ENCODE assay signal across 18 cellular contexts in genomic region chr17:79424471-79425185, GRCh38.
DNase-seq lines count a peak whose midpoint lies in the region; ATAC-seq and TF ChIP-seq lines count a peak whose summit lies in the region.
"Had no signal": no experiment of that assay in that cellular context is flagged by ENCODE, and none has a peak within 500 bp of the region (broad histone marks: within the 10 kb centered on the region; RNA-seq: fewer than 3 reads in every experiment).

No MANE protein-coding gene starts in this region.

- 80 to 92% methylated on average over 6 to 9 of the region's 9 CpGs for WGBS in endodermal cell (ENCODE audit: insufficient coverage in 1 of 2, insufficient read length in 1 of 2), 2 experiments

- ATAC-seq in stimulated activated memory B cell treated with anti-CD40 and anti-IgM and Interleukin-4, amounts not matched to agents 10 μg/mL and 1 μg/mL and 100 μg/mL, for 72 hours: no peak
- ATAC-seq: CD8-positive, alpha-beta T cell; GM23338 had no signal

- H3K4me3 ChIP-seq in endodermal cell (ENCODE audit: low read length): no peak overlapping the region
- H3K4me3 ChIP-seq: GM23338, SK-N-MC had no signal

- H3K4me1 ChIP-seq in endodermal cell (ENCODE audit: control insufficient read depth, insufficient read depth, low read length): peaks cover 4% of the 10 kb centered on the region

- H3K9me3 Mint-ChIP-seq in endodermal cell: no peaks in the 10 kb centered on the region
- H3K9me3 Mint-ChIP-seq in osteocyte (ENCODE audit: unreplicated experiment): no peaks in the 10 kb centered on the region
- no peaks in the 10 kb centered on the region for H3K9me3 Mint-ChIP-seq in stimulated activated memory B cell treated with anti-CD40 and anti-IgM and Interleukin-4, amounts not matched to agents 10 μg/mL and 1 μg/mL and 100 μg/mL, for 72 hours
- H3K9me3 Mint-ChIP-seq: CD8-positive, alpha-beta T cell; GM23338 had no signal

- H3K4me1 Mint-ChIP-seq in endodermal cell (peaks cover 10% of the 10 kb centered on the region), osteocyte (ENCODE audit: unreplicated experiment) (peaks cover 52% of the 10 kb centered on the region)
- peaks cover 6% of the 10 kb centered on the region for H3K4me1 Mint-ChIP-seq in stimulated activated memory B cell treated with anti-CD40 and anti-IgM and Interleukin-4, amounts not matched to agents 10 μg/mL and 1 μg/mL and 100 μg/mL, for 72 hours
- H3K4me1 Mint-ChIP-seq: GM23338 had no signal

- H3K27ac ChIP-seq in endodermal cell (ENCODE audit: low read depth, low read length): no peak overlapping the region
- H3K27ac ChIP-seq: SK-N-MC had no signal

- H3K36me3 Mint-ChIP-seq in endodermal cell (ENCODE audit: low read depth) (no peaks in the 10 kb centered on the region), osteocyte (ENCODE audit: unreplicated experiment) (no peaks in the 10 kb centered on the region)
- no peaks in the 10 kb centered on the region for H3K36me3 Mint-ChIP-seq in stimulated activated memory B cell treated with anti-CD40 and anti-IgM and Interleukin-4, amounts not matched to agents 10 μg/mL and 1 μg/mL and 100 μg/mL, for 72 hours
- H3K36me3 Mint-ChIP-seq: CD8-positive, alpha-beta T cell had no signal

- H3K27ac Mint-ChIP-seq in endodermal cell (peak overlapping the region; percentile 56), osteocyte (ENCODE audit: unreplicated experiment) (peak overlapping the region; percentile 23)
- no peak overlapping the region for H3K27ac Mint-ChIP-seq in stimulated activated memory B cell treated with anti-CD40 and anti-IgM and Interleukin-4, amounts not matched to agents 10 μg/mL and 1 μg/mL and 100 μg/mL, for 72 hours
- H3K27ac Mint-ChIP-seq: CD8-positive, alpha-beta T cell; GM23338 had no signal

- no peaks in the 10 kb centered on the region for H3K36me3 ChIP-seq in endodermal cell (ENCODE audit: control insufficient read depth, insufficient read depth, low read length)

- no peak for TF ChIP-seq CTCF in endodermal cell (conservative IDR thresholded peaks at IDR 0.05)
- TF ChIP-seq CTCF in osteocyte (IDR thresholded peaks at IDR 0.05): no peak

- H3K4me3 Mint-ChIP-seq in endodermal cell (no peak overlapping the region), osteocyte (ENCODE audit: unreplicated experiment) (no peak overlapping the region)
- H3K4me3 Mint-ChIP-seq in stimulated activated memory B cell treated with anti-CD40 and anti-IgM and Interleukin-4, amounts not matched to agents 10 μg/mL and 1 μg/mL and 100 μg/mL, for 72 hours: no peak overlapping the region
- H3K4me3 Mint-ChIP-seq: CD8-positive, alpha-beta T cell; GM23338 had no signal

- no peaks in the 10 kb centered on the region for H3K9me3 ChIP-seq in endodermal cell (ENCODE audit: control insufficient read depth, low read length)

- DNase-seq in NCI-H82 (lab: John Stamatoyannopoulos, UW) (peak; percentile 10), NCI-H82 treated with DMSO at 0.1 percent for 48 hours (lab: John Stamatoyannopoulos, UW; ENCODE audit: unreplicated experiment) (no peak), NCI-H2107 treated with DMSO at 0.1 percent for 48 hours (lab: John Stamatoyannopoulos, UW; ENCODE audit: unreplicated experiment) (peak; percentile 57), endodermal cell (no peak), osteocyte (ENCODE audit: extremely low spot score, unreplicated experiment) (no peak), iPS-NIHi7 (ENCODE audit: extremely low spot score) (no peak)
- DNase-seq: Calu3, EL, MM.1S, NCI-H1092, NCI-H1436 treated with DMSO at 0.1 percent for 48 hours, NCI-H446, OCI-M1, SHP77 had no signal

- no peak overlapping the region for H3K9ac ChIP-seq in endodermal cell (ENCODE audit: extremely low read depth, low read length, poor library complexity, severe bottlenecking)

- no peaks in the 10 kb centered on the region for H3K27me3 ChIP-seq in endodermal cell (ENCODE audit: control insufficient read depth, insufficient read depth, low read length, poor library complexity, severe bottlenecking)

- H3K27me3 Mint-ChIP-seq in endodermal cell (ENCODE audit: insufficient read depth) (no peaks in the 10 kb centered on the region), osteocyte (ENCODE audit: unreplicated experiment) (peaks cover 8% of the 10 kb centered on the region)
- peaks cover 72% of the 10 kb centered on the region for H3K27me3 Mint-ChIP-seq in stimulated activated memory B cell treated with anti-CD40 and anti-IgM and Interleukin-4, amounts not matched to agents 10 μg/mL and 1 μg/mL and 100 μg/mL, for 72 hours

Comparison
In these comparisons a context has a peak if more than half of its experiments do, and no peak if none do; other contexts are left out.
1. DNase-seq: peak in NCI-H82 (single experiment) and NCI-H2107 treated with DMSO at 0.1 percent for 48 hours (single experiment); none in NCI-H82 treated with DMSO at 0.1 percent for 48 hours (single experiment), endodermal cell (single experiment), osteocyte (single experiment) and iPS-NIHi7 (single experiment).